Comparison of ENCODE assay signal across 20 cellular contexts in genomic region chr4:73679836-73680235, GRCh38. TPM values are rescaled to one million over a fixed set of nuclear protein-coding genes. Genes with fewer than 3 reads are reported as not detected.
DNase-seq lines count a peak whose midpoint lies in the region; ATAC-seq and TF ChIP-seq lines count a peak whose summit lies in the region.
"Had no signal": no experiment of that assay in that cellular context is flagged by ENCODE, and none has a peak within 500 bp of the region (broad histone marks: within the 10 kb centered on the region; RNA-seq: fewer than 3 reads in every experiment).

No MANE protein-coding gene starts in this region.

- H3K36me3 ChIP-seq in PC-3 (ENCODE audit: low read depth, low read length) (no peaks in the 10 kb centered on the region), osteoblast (ENCODE audit: insufficient read depth, low read length) (no peaks in the 10 kb centered on the region)
- H3K36me3 ChIP-seq: BLaER1, thyroid gland had no signal

- H3K79me2 ChIP-seq in PC-3 (ENCODE audit: low read length): no peaks in the 10 kb centered on the region
- no peaks in the 10 kb centered on the region for H3K79me2 ChIP-seq in osteoblast (ENCODE audit: insufficient read depth, low read length)

- H4K20me1 ChIP-seq in PC-3 (ENCODE audit: low read length): no peaks in the 10 kb centered on the region
- no peaks in the 10 kb centered on the region for H4K20me1 ChIP-seq in osteoblast (ENCODE audit: insufficient read depth, low read length)
- H4K20me1 ChIP-seq: BLaER1 had no signal

- H2AFZ ChIP-seq in PC-3 (ENCODE audit: low read length) (no peak overlapping the region), osteoblast (ENCODE audit: low read length) (no peak overlapping the region)

- peaks cover 89% of the 10 kb centered on the region for H3K4me1 ChIP-seq in PC-3 (ENCODE audit: insufficient read depth, low read length)
- peaks cover 12% of the 10 kb centered on the region for H3K4me1 ChIP-seq in osteoblast (ENCODE audit: insufficient read depth, low read length)
- H3K4me1 ChIP-seq: BLaER1 had no signal

- H3K9me3 ChIP-seq in PC-3 (ENCODE audit: low read length) (no peaks in the 10 kb centered on the region), osteoblast (ENCODE audit: low read depth, low read length) (no peaks in the 10 kb centered on the region)
- H3K9me3 ChIP-seq: BLaER1, thyroid gland had no signal

- H3K27me3 ChIP-seq in PC-3 (ENCODE audit: low read length) (no peaks in the 10 kb centered on the region), osteoblast (ENCODE audit: insufficient read depth, low read length) (no peaks in the 10 kb centered on the region)
- H3K27me3 ChIP-seq: BLaER1, thyroid gland had no signal

- no TSS peak for BruUV-seq in PC-3 (replicated peaks; lab: Mats Ljungman, UMichigan)

- peak overlapping the region; percentile 96 for H3K27ac ChIP-seq in PC-3 (ENCODE audit: low read length)
- H3K27ac ChIP-seq in osteoblast (ENCODE audit: low read depth, low read length): no peak overlapping the region
- H3K27ac ChIP-seq: BLaER1, thyroid gland had no signal

- H3F3A ChIP-seq in PC-3 (ENCODE audit: low read length, unreplicated experiment): peaks cover 60% of the 10 kb centered on the region

- DNase-seq in EH (ENCODE audit: low read depth) (peak; percentile 89), PC-3 (peak; percentile 99), choroid plexus epithelial cell (ENCODE audit: low read depth) (peak; percentile 38), osteoblast (ENCODE audit: insufficient read length, low spot score, missing footprints) (peak; percentile 22), OCI-M2 (lab: John Stamatoyannopoulos, UW; ENCODE audit: unreplicated experiment) (no peak)
- DNase-seq in activated CD4-positive, CD25-positive, alpha-beta regulatory T cell (lab: John Stamatoyannopoulos, UW): no peak
- DNase-seq: activated CD8-positive, alpha-beta memory T cell treated with anti-CD3 and anti-CD28 coated beads for 24 hours; DMS 273 treated with DMSO at 0.1 percent for 48 hours; head of caudate nucleus; naive B cell; NCI-H146; posterior cingulate gyrus; SHP77 treated with DMSO at 0.1 percent for 48 hours; T-helper 2 cell; thyroid gland had no signal

- peak; percentile 27 for ATAC-seq in PC-3
- ATAC-seq in HG02678 (IDR thresholded peaks at IDR 0.05; ENCODE audit: unreplicated experiment): no peak
- no peak for ATAC-seq in GM18873 (IDR thresholded peaks at IDR 0.05; ENCODE audit: low FRiP score, unreplicated experiment)

- CTCF ChIA-PET in PC-3 (lab: Charles Lee): interaction anchor here (1.1 kb wide), 1 partner anchor 185 kb away, joined by 3 read pairs; no protein-coding TSS in a partner anchor

- no peaks in the 10 kb centered on the region for H3K9me2 ChIP-seq in PC-3 (replicated peaks; ENCODE audit: low read length)

- peak overlapping the region; percentile 90 for H3K9ac ChIP-seq in PC-3 (ENCODE audit: low read length)
- H3K9ac ChIP-seq: BLaER1 had no signal

- TF ChIP-seq CTCF in PC-3 (conservative IDR thresholded peaks at IDR 0.05; ENCODE audit: low read depth, low read length): no peak
- TF ChIP-seq CTCF in choroid plexus epithelial cell (conservative IDR thresholded peaks at IDR 0.05; ENCODE audit: low read depth, low read length): no peak
- TF ChIP-seq CTCF in osteoblast (IDR thresholded peaks at IDR 0.05; ENCODE audit: extremely low read depth, low read depth, low read length): no peak

- intact Hi-C loops in PC-3 (cut with micrococcal nuclease): loop anchor here (5.0 kb wide), 4 partner anchors 242 to 417 kb away; partner anchors contain the start of genes CXCL2 and CXCL3

- H3K4me2 ChIP-seq in PC-3 (ENCODE audit: low read length): peak overlapping the region; percentile 44
- H3K4me2 ChIP-seq in osteoblast (ENCODE audit: insufficient read depth, low read length): peak overlapping the region; percentile 0
- H3K4me2 ChIP-seq: BLaER1 had no signal

- POLR2A ChIA-PET in PC-3 (lab: Charles Lee; ENCODE audit: unreplicated experiment): interaction anchor here (0.6 to 0.8 kb wide), 2 partner anchors 25 to 188 kb away, joined by 3 to 8 read pairs; no protein-coding TSS in a partner anchor

- no peak overlapping the region for H3K4me3 ChIP-seq in PC-3 (ENCODE audit: low read length)
- H3K4me3 ChIP-seq in choroid plexus epithelial cell (ENCODE audit: low read depth, low read length): no peak overlapping the region
- H3K4me3 ChIP-seq in osteoblast (ENCODE audit: insufficient read depth, low read length): no peak overlapping the region
- H3K4me3 ChIP-seq: BLaER1, lung, thyroid gland had no signal

RNA-seq across cellular contexts. Expression of gene RASSF6, which starts 59.6 kb away (rescaled TPM):
- total RNA-seq in PC-3 (2014; rRNA removed) (0.69 and 1.1 TPM in 2 replicates), osteoblast (not detected in 2 replicates)
- total RNA-seq: chondrocyte had no signal

Comparison
In these comparisons a context has a peak if more than half of its experiments do, and no peak if none do; other contexts are left out.
1. DNase-seq: peak in EH (single experiment), PC-3 (single experiment), choroid plexus epithelial cell (single experiment) and osteoblast (single experiment); none in activated CD4-positive, CD25-positive, alpha-beta regulatory T cell (0 of 4) and OCI-M2 (single experiment).